In the genomic region with DNA sequence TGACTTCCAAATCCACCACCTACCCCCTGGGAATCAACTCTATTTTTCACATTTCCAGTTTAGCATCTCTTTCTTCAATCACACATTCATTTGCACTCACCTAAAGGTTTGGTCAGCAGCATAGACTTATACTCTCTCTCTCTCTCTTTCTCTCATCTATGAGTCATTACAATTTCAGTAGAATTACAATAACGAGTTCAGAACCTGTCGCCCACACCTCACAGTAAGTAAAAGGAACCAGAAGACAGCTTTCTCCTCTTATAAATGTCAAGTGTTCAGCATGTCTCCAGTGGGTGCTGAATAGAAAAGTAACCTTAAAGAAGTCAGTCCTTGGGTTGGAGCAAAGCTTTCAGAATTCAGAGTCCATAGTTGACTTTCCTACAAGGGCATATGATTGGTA, we compare ENCODE assay signal across 28 cellular contexts. TPM values are rescaled to one million over a fixed set of nuclear protein-coding genes. Genes with fewer than 3 reads are reported as not detected.
DNase-seq lines count a peak whose midpoint lies in the region; ATAC-seq, FAIRE-seq and TF ChIP-seq lines count a peak whose summit lies in the region.
"Had no signal": no experiment of that assay in that cellular context is flagged by ENCODE, and none has a peak within 500 bp of the region (broad histone marks: within the 10 kb centered on the region; RNA-seq: fewer than 3 reads in every experiment).

No MANE protein-coding gene starts in this region.

- H3K4me3 Mint-ChIP-seq in activated CD8-positive, alpha-beta T cell treated with anti-CD3 and anti-CD28 coated beads for 36 hours: no peak overlapping the region
- H3K4me3 Mint-ChIP-seq: CD14-positive monocyte; CD4-positive, alpha-beta T cell; CD8-positive, alpha-beta memory T cell had no signal

- TF ChIP-seq EP300 in SK-N-SH (IDR thresholded peaks at IDR 0.05; ENCODE audit: borderline replicate concordance in 1 of 2, low read depth in 1 of 2, low read length in 1 of 2): no peak

- CTCF ChIA-PET in HEK293 (lab: Yijun Ruan, JAX): interaction anchor here (0.7 kb wide), 1 partner anchor 211 kb away, joined by 3 read pairs; no protein-coding TSS in a partner anchor
- CTCF ChIA-PET in SK-N-SH (lab: Yijun Ruan, JAX): no interaction called here
- CTCF ChIA-PET in activated CD8-positive, alpha-beta T cell treated with anti-CD3 and anti-CD28 coated beads for 36 hours (lab: Charles Lee): no interaction called here

- H3K9ac ChIP-seq in SK-N-SH: no peak overlapping the region
- H3K9ac ChIP-seq: BLaER1 treated with 17β-estradiol and CSF1 and Interleukin-3, amounts not matched to agents 10 nM and 100 nM; GM23248 had no signal

- H3K79me2 ChIP-seq in SK-N-SH (ENCODE audit: insufficient read depth): no peaks in the 10 kb centered on the region

- TF ChIP-seq CTCF in HEK293 (tag by site-specific recombination; IDR thresholded peaks at IDR 0.05): no peak
- TF ChIP-seq CTCF in bronchial epithelial cell (IDR thresholded peaks at IDR 0.05; ENCODE audit: insufficient read depth, low read length, severe bottlenecking): no peak
- no peak for TF ChIP-seq CTCF in pancreas (IDR thresholded peaks at IDR 0.05)
- no peak for TF ChIP-seq CTCF in SK-N-SH (IDR thresholded peaks at IDR 0.05)
- no peak for TF ChIP-seq CTCF in activated CD8-positive, alpha-beta T cell treated with anti-CD3 and anti-CD28 coated beads for 36 hours (IDR thresholded peaks at IDR 0.05)

- H3K9me3 Mint-ChIP-seq in activated CD8-positive, alpha-beta T cell treated with anti-CD3 and anti-CD28 coated beads for 36 hours: no peaks in the 10 kb centered on the region
- H3K9me3 Mint-ChIP-seq: CD4-positive, alpha-beta T cell had no signal

- H3K27ac ChIP-seq in HEK293 (ENCODE audit: extremely low read depth, low read depth, low read length) (no peak overlapping the region), pancreas (no peak overlapping the region), SK-N-SH (ENCODE audit: low read depth in 2 of 2, low read length in 1 of 2) (no peak overlapping the region)
- H3K27ac ChIP-seq: A549; BLaER1 treated with 17β-estradiol and CSF1 and Interleukin-3, amounts not matched to agents 10 nM and 100 nM; GM23248 had no signal

- H3K36me3 Mint-ChIP-seq in activated CD8-positive, alpha-beta T cell treated with anti-CD3 and anti-CD28 coated beads for 36 hours (ENCODE audit: low read depth): no peaks in the 10 kb centered on the region
- H3K36me3 Mint-ChIP-seq: CD14-positive monocyte; CD8-positive, alpha-beta memory T cell had no signal

- H2AFZ ChIP-seq in SK-N-SH (ENCODE audit: low read depth): no peak overlapping the region
- H2AFZ ChIP-seq: GM23248 had no signal

- no peak overlapping the region for H3K4me2 ChIP-seq in SK-N-SH
- H3K4me2 ChIP-seq: A549; BLaER1 treated with 17β-estradiol and CSF1 and Interleukin-3, amounts not matched to agents 10 nM and 100 nM had no signal

- ATAC-seq in pancreas: no peak
- no peak for ATAC-seq in GM19452 (IDR thresholded peaks at IDR 0.05; ENCODE audit: unreplicated experiment)
- no peak for ATAC-seq in activated CD8-positive, alpha-beta T cell treated with anti-CD3 and anti-CD28 coated beads for 36 hours
- ATAC-seq: A549 had no signal

- H3K27ac Mint-ChIP-seq in activated CD8-positive, alpha-beta T cell treated with anti-CD3 and anti-CD28 coated beads for 36 hours: no peak overlapping the region
- H3K27ac Mint-ChIP-seq: CD14-positive monocyte; CD4-positive, alpha-beta T cell; CD8-positive, alpha-beta memory T cell had no signal

- H3K36me3 ChIP-seq in HEK293 (ENCODE audit: control insufficient read depth in 2 of 2, insufficient read depth in 1 of 2, low read length in 2 of 2): no peaks in the 10 kb centered on the region
- no peaks in the 10 kb centered on the region for H3K36me3 ChIP-seq in bronchial epithelial cell (ENCODE audit: control insufficient read depth, insufficient read depth, low read length)
- H3K36me3 ChIP-seq in pancreas: no peaks in the 10 kb centered on the region
- no peaks in the 10 kb centered on the region for H3K36me3 ChIP-seq in SK-N-SH (replicated peaks in 1 of 2; ENCODE audit: control insufficient read depth in 1 of 2, insufficient read depth in 2 of 2, low read length in 1 of 2)
- H3K36me3 ChIP-seq: BE2C; BLaER1 treated with 17β-estradiol and CSF1 and Interleukin-3, amounts not matched to agents 10 nM and 100 nM had no signal

- H3K4me1 ChIP-seq in HEK293 (ENCODE audit: control insufficient read depth, insufficient read depth, low read length) (peaks cover 6% of the 10 kb centered on the region; the same call in 1 of the 2 replicates), pancreas (no peaks in the 10 kb centered on the region), SK-N-SH (ENCODE audit: control insufficient read depth in 1 of 2, insufficient read depth in 2 of 2, low read depth in 1 of 2, low read length in 1 of 2) (peaks cover 0 to 7% of the 10 kb centered on the region in 2 experiments; a peak in 2 of 4 replicates)
- H3K4me1 ChIP-seq: A549; BE2C; BLaER1 treated with 17β-estradiol and CSF1 and Interleukin-3, amounts not matched to agents 10 nM and 100 nM had no signal

- no peaks in the 10 kb centered on the region for H3K4me1 Mint-ChIP-seq in activated CD8-positive, alpha-beta T cell treated with anti-CD3 and anti-CD28 coated beads for 36 hours (ENCODE audit: low read depth)
- H3K4me1 Mint-ChIP-seq: CD14-positive monocyte; CD8-positive, alpha-beta memory T cell had no signal

- no peaks in the 10 kb centered on the region for H4K20me1 ChIP-seq in SK-N-SH (ENCODE audit: insufficient read depth)
- H4K20me1 ChIP-seq: BLaER1 treated with 17β-estradiol and CSF1 and Interleukin-3, amounts not matched to agents 10 nM and 100 nM had no signal

- H3K27me3 ChIP-seq in bronchial epithelial cell (ENCODE audit: control insufficient read depth, insufficient read depth, low read length) (peaks cover 6% of the 10 kb centered on the region), pancreas (peaks cover 0 to 24% (median 3%) of the 10 kb centered on the region in 4 donors), SK-N-SH (ENCODE audit: insufficient read depth) (no peaks in the 10 kb centered on the region)
- H3K27me3 ChIP-seq: BE2C; BLaER1 treated with 17β-estradiol and CSF1 and Interleukin-3, amounts not matched to agents 10 nM and 100 nM had no signal

- 77 to 81% methylated on average over 2 of the region's 2 CpGs for WGBS in pancreas, 2 donors
- 64% methylated on average over 2 of the region's 2 CpGs for WGBS in SK-N-SH (ENCODE audit: low lambda C conversion rate)

- H3F3A ChIP-seq in SK-N-SH (replicated peaks; ENCODE audit: insufficient read depth): no peaks in the 10 kb centered on the region

- no peaks in the 10 kb centered on the region for H3K9me2 ChIP-seq in SK-N-SH

- DNase-seq in bronchial epithelial cell (ENCODE audit: low read depth) (peak; percentile 18), putamen (ENCODE audit: low spot score) (peak; percentile 71), pancreas (no peak), SK-N-SH (no peak)
- no peak for DNase-seq in activated CD8-positive, alpha-beta T cell treated with anti-CD3 and anti-CD28 coated beads for 36 hours
- DNase-seq: 8988T; ACHN; AML-193; BE2C; CD4-positive, alpha-beta T cell; CD8-positive, alpha-beta memory T cell; DMS 273 treated with DMSO at 0.1 percent for 48 hours; DMS79; EL; GF-D8; GM23248; H7; HCEC 1CT had no signal

- no peak for TF ChIP-seq RAD21 in SK-N-SH (IDR thresholded peaks at IDR 0.05; ENCODE audit: low read length)

- H3K9me3 ChIP-seq in HEK293 (ENCODE audit: control insufficient read depth, insufficient read depth, low read depth, low read length): no peaks in the 10 kb centered on the region
- H3K9me3 ChIP-seq in pancreas: no peaks in the 10 kb centered on the region
- H3K9me3 ChIP-seq in SK-N-SH: no peaks in the 10 kb centered on the region
- H3K9me3 ChIP-seq: A549; BE2C; BLaER1 treated with 17β-estradiol and CSF1 and Interleukin-3, amounts not matched to agents 10 nM and 100 nM had no signal

- intact Hi-C loops in pancreas (cut with DNase I): no loop called here
- intact Hi-C loops in activated CD8-positive, alpha-beta T cell treated with anti-CD3 and anti-CD28 coated beads for 36 hours (cut with micrococcal nuclease): no loop called here

- peaks cover 4% of the 10 kb centered on the region for H3K27me3 Mint-ChIP-seq in activated CD8-positive, alpha-beta T cell treated with anti-CD3 and anti-CD28 coated beads for 36 hours

- FAIRE-seq in bronchial epithelial cell (lab: Jason Lieb, UNC) (no peak), pancreas (lab: Jason Lieb, UNC) (no peak)
- FAIRE-seq: A549, D721Med, GM12891, GM18507, H1 had no signal

- POLR2A ChIA-PET in HEK293 (lab: Yijun Ruan, JAX): no interaction called here
- POLR2A ChIA-PET in SK-N-SH (lab: Yijun Ruan, JAX): no interaction called here
- POLR2A ChIA-PET in activated CD8-positive, alpha-beta T cell treated with anti-CD3 and anti-CD28 coated beads for 36 hours (lab: Charles Lee): no interaction called here

- H3K4me3 ChIP-seq in HEK293 (ENCODE audit: low read depth, low read length): no peak overlapping the region
- no peak overlapping the region for H3K4me3 ChIP-seq in bronchial epithelial cell (ENCODE audit: low read depth, low read length)
- H3K4me3 ChIP-seq in pancreas: no peak overlapping the region
- no peak overlapping the region for H3K4me3 ChIP-seq in SK-N-SH (ENCODE audit: low read depth in 2 of 2, low read length in 1 of 2)
- H3K4me3 ChIP-seq: A549; BLaER1 treated with 17β-estradiol and CSF1 and Interleukin-3, amounts not matched to agents 10 nM and 100 nM; GM23248 had no signal

TF ChIP-seq in HEK293, 187 proteins besides CTCF, POLR2A, EP300 and RAD21:
- TF ChIP-seq PRDM1 (tag by site-specific recombination; IDR thresholded peaks at IDR 0.05) (0 out of 2 replicates have a peak, but pooled peaks have one; percentile 20), ZBTB7A (tag by site-specific recombination; IDR thresholded peaks at IDR 0.05; ENCODE audit: low read depth) (no peak), SCRT2 (tag by site-specific recombination; IDR thresholded peaks at IDR 0.05) (peak; percentile 68), ZNF10 (tag by site-specific recombination; IDR thresholded peaks at IDR 0.05) (no peak)

TF ChIP-seq in SK-N-SH, 30 proteins besides CTCF, POLR2A, EP300 and RAD21 (continues in another document):
- TF ChIP-seq, protein P1, sequence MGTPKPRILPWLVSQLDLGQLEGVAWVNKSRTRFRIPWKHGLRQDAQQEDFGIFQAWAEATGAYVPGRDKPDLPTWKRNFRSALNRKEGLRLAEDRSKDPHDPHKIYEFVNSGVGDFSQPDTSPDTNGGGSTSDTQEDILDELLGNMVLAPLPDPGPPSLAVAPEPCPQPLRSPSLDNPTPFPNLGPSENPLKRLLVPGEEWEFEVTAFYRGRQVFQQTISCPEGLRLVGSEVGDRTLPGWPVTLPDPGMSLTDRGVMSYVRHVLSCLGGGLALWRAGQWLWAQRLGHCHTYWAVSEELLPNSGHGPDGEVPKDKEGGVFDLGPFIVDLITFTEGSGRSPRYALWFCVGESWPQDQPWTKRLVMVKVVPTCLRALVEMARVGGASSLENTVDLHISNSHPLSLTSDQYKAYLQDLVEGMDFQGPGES (IDR thresholded peaks at IDR 0.05; ENCODE audit: low read depth, low read length): no peak

RNA-seq across cellular contexts. Expression of a gene that starts 1.1 kb away (rescaled TPM):
- under 0.01 and 0.38 TPM in 2 replicates for total RNA-seq in bronchial epithelial cell
- total RNA-seq in pancreas: 10 to 100 TPM in 3 of 6 donors, 1 to 10 TPM in 3; 6.5 to 12.4 (median 10.0) TPM
- polyA plus RNA-seq in pancreas: 1 to 10 TPM; 1.4 to 4.9 TPM
- polyA plus RNA-seq in SK-N-SH (2012; rRNA removed): 0.10 and 0.12 TPM in 2 replicates
- 0.18 and 0.33 TPM in 2 replicates for polyA plus RNA-seq in SK-N-SH (2012; cell fraction: cytosol; rRNA removed)
- polyA plus RNA-seq in SK-N-SH (2012; cell fraction: nucleus; rRNA removed): 0.21 and 0.36 TPM in 2 replicates
- total RNA-seq in activated CD8-positive, alpha-beta T cell treated with anti-CD3 and anti-CD28 coated beads for 36 hours: under 1 TPM in 1 of 2 experiments, not detected in 1; 0.11 TPM
- total RNA-seq: G401 had no signal
- polyA plus RNA-seq: A549 had no signal

Comparison
In these comparisons a context has a peak if more than half of its experiments do, and no peak if none do; other contexts are left out.
1. DNase-seq: peak in bronchial epithelial cell (single experiment) and putamen (single experiment); none in pancreas (0 of 6), SK-N-SH (single experiment) and activated CD8-positive, alpha-beta T cell treated with anti-CD3 and anti-CD28 coated beads for 36 hours (single experiment).